Comparison of ENCODE assay signal across 8 cellular contexts in the genomic region with DNA sequence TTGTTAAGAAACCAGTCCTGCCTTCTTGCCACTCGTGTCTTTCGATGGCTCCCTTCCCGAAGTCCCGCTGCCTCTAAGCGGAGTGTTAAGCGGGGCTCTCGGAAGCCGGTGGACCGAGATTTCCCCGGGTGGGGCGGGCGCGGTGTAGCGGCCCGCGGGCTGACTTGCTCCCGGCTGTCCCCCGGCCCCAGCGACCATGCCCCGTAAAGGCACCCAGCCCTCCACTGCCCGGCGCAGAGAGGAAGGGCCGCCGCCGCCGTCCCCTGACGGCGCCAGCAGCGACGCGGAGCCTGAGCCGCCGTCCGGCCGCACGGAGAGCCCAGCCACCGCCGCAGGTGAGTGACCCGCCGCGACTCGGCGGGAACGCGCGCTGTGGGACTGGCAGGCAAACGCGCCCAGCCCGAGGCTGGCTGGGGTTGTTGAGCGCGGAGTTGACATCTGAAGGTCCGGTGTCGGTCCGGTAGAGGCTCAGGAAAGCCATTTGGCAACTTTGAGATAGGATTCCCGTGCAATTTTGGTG. TPM values are rescaled to one million over a fixed set of nuclear protein-coding genes. Genes with fewer than 3 reads are reported as not detected.
DNase-seq lines count a peak whose midpoint lies in the region; ATAC-seq and TF ChIP-seq lines count a peak whose summit lies in the region.

No MANE protein-coding gene starts in this region.

- H3K27me3 ChIP-seq in WERI-Rb-1 (ENCODE audit: insufficient read depth, low read depth, severe bottlenecking): no peaks in the 10 kb centered on the region
- H3K27me3 ChIP-seq in endocrine pancreas (ENCODE audit: control insufficient read depth, insufficient read depth, low read length): no peaks in the 10 kb centered on the region
- H3K27me3 ChIP-seq in mucosa of rectum (ENCODE audit: control insufficient read depth in 2 of 2, insufficient read depth in 2 of 2, low read length in 2 of 2): no peaks in the 10 kb centered on the region
- H3K27me3 ChIP-seq in thyroid gland: no peaks in the 10 kb centered on the region

- H3K27me3 Mint-ChIP-seq in CD14-positive monocyte (ENCODE audit: low read depth in 3 of 3): no peaks in the 10 kb centered on the region

- H3K27ac ChIP-seq in WERI-Rb-1 (peak overlapping the region; percentile 98), mucosa of rectum (ENCODE audit: low read depth in 2 of 2, low read length in 2 of 2) (peak overlapping the region; percentile 86 to 92), thyroid gland (peak overlapping the region; percentile 4 to 91 (median 86))

- peak overlapping the region; percentile 95 to 99 (median 98) for H3K27ac Mint-ChIP-seq in CD14-positive monocyte

- H3K36me3 ChIP-seq in WERI-Rb-1 (peaks cover 58% of the 10 kb centered on the region), endocrine pancreas (ENCODE audit: control insufficient read depth, insufficient read depth, low read length) (no peaks in the 10 kb centered on the region), mucosa of rectum (ENCODE audit: control insufficient read depth in 2 of 2, insufficient read depth in 2 of 2, low read length in 2 of 2) (peaks cover 0 to 2% of the 10 kb centered on the region in 2 donors), thyroid gland (no peaks in the 10 kb centered on the region)

- peak in 1 of 2 donors; percentile 15 for TF ChIP-seq POLR2A in thyroid gland (IDR thresholded peaks at IDR 0.05)

- DNase-seq in CD14-positive monocyte (ENCODE audit: low spot score) (peak; percentile 46), HEK293T (ENCODE audit: extremely low spot score) (peak; percentile 13), WERI-Rb-1 (peak; percentile 19), thyroid gland (peak; percentile 49 to 54), NCI-H446 (lab: John Stamatoyannopoulos, UW) (no peak)

- no peak for TF ChIP-seq CTCF in CD14-positive monocyte (IDR thresholded peaks at IDR 0.05)
- TF ChIP-seq CTCF in WERI-Rb-1 (IDR thresholded peaks at IDR 0.05; ENCODE audit: low read depth, low read length): no peak
- no peak for TF ChIP-seq CTCF in thyroid gland (IDR thresholded peaks at IDR 0.05)

- H3K4me3 ChIP-seq in WERI-Rb-1 (ENCODE audit: low read depth, low read length): peak overlapping the region; percentile 87
- H3K4me3 ChIP-seq in endocrine pancreas (ENCODE audit: control insufficient read depth, insufficient read depth, low read length): peak overlapping the region; percentile 95
- H3K4me3 ChIP-seq in mucosa of rectum (ENCODE audit: low read length in 2 of 2): peak overlapping the region; percentile 82 to 100
- peak overlapping the region; percentile 34 to 93 (median 79) for H3K4me3 ChIP-seq in thyroid gland (replicated peaks in 1 of 3)

- peaks cover 44% of the 10 kb centered on the region for H3K4me1 Mint-ChIP-seq in CD14-positive monocyte

- CTCF ChIA-PET in HEK293T (lab: Yijun Ruan, JAX): no interaction called here

- intact Hi-C loops in CD14-positive monocyte (cut with micrococcal nuclease) (loop anchor here in 1 of 2 donors (5.0 kb wide), 1 partner anchor 47 kb away; a partner anchor contains a TSS), thyroid gland (cut with DNase I) (no loop called here)

- H3K4me1 ChIP-seq in endocrine pancreas (ENCODE audit: control insufficient read depth, insufficient read depth, low read length) (peaks cover 13% of the 10 kb centered on the region), mucosa of rectum (ENCODE audit: control insufficient read depth in 2 of 2, insufficient read depth in 2 of 2, low read length in 2 of 2) (peaks cover 14 to 19% of the 10 kb centered on the region in 2 donors), thyroid gland (peaks cover 11 to 13% of the 10 kb centered on the region in 2 donors)

- peaks cover 0 to 3% of the 10 kb centered on the region in 2 donors for H3K36me3 Mint-ChIP-seq in CD14-positive monocyte

- H3K4me3 Mint-ChIP-seq in CD14-positive monocyte: peak overlapping the region; percentile 97 to 98

- H3K9me3 ChIP-seq in WERI-Rb-1 (ENCODE audit: severe bottlenecking): no peaks in the 10 kb centered on the region
- H3K9me3 ChIP-seq in endocrine pancreas (ENCODE audit: control insufficient read depth, low read length): no peaks in the 10 kb centered on the region
- no peaks in the 10 kb centered on the region for H3K9me3 ChIP-seq in mucosa of rectum (ENCODE audit: control insufficient read depth in 2 of 2, low read length in 2 of 2)
- no peaks in the 10 kb centered on the region for H3K9me3 ChIP-seq in thyroid gland

- no peak for ATAC-seq in HG02763 (IDR thresholded peaks at IDR 0.05; ENCODE audit: unreplicated experiment)

- H3K9ac ChIP-seq in endocrine pancreas (ENCODE audit: control insufficient read depth, insufficient read depth, low read length): peak overlapping the region; percentile 67
- H3K9ac ChIP-seq in mucosa of rectum (ENCODE audit: low read depth in 1 of 2, low read length in 2 of 2): peak overlapping the region; percentile 81 to 93

- WGBS in thyroid gland, 2 donors: 0% methylated on average over 11 of the region's 55 CpGs

- no peaks in the 10 kb centered on the region for H3K9me3 Mint-ChIP-seq in CD14-positive monocyte

- POLR2A ChIA-PET in HEK293T (lab: Yijun Ruan, JAX): interaction anchor here (1.3 kb wide), 2 partner anchors 10 to 175 kb away, joined by 3 to 4 read pairs; a partner anchor contains a TSS

TF ChIP-seq in HEK293T, 16 proteins besides CTCF, POLR2A, EP300 and RAD21:
- TF ChIP-seq HDGF (IDR thresholded peaks at IDR 0.05; ENCODE audit: borderline replicate concordance): no peak
- no peak for TF ChIP-seq BHLHE40 (IDR thresholded peaks at IDR 0.05; ENCODE audit: borderline replicate concordance)
- TF ChIP-seq ELF4 (IDR thresholded peaks at IDR 0.05): no peak
- no peak for TF ChIP-seq ARNT (IDR thresholded peaks at IDR 0.05)
- TF ChIP-seq FOXK2 (IDR thresholded peaks at IDR 0.05): no peak

RNA-seq across cellular contexts. Expression of a gene that starts 1.2 kb away (rescaled TPM):
- 10 to 100 TPM in 1 of 2 donors, 1 to 10 TPM in 1; 6.8 to 17.2 TPM for polyA plus RNA-seq in CD14-positive monocyte
- 10 to 100 TPM; 25.5 to 53.5 (median 40.7) TPM for total RNA-seq in thyroid gland

RNA-seq across cellular contexts. Expression of a gene that starts 1.7 kb away (rescaled TPM):
- 1 to 10 TPM; 1.3 to 1.4 TPM for polyA plus RNA-seq in CD14-positive monocyte
- 100 to 1,000 TPM in 1 of 4 donors, 10 to 100 TPM in 3; 43.8 to 111 (median 51.0) TPM for total RNA-seq in thyroid gland

RNA-seq across cellular contexts. Expression of a gene that starts 48.9 kb away (rescaled TPM):
- polyA plus RNA-seq in CD14-positive monocyte: 1 to 10 TPM; 4.2 TPM
- total RNA-seq in thyroid gland: 1 to 10 TPM; 3.3 to 5.6 (median 3.8) TPM

Comparison
In these comparisons a context has a peak if more than half of its experiments do, and no peak if none do; other contexts are left out.
1. DNase-seq: peak in CD14-positive monocyte (single experiment), HEK293T (single experiment), WERI-Rb-1 (single experiment) and thyroid gland (2 of 2); none in NCI-H446 (0 of 2).
2. Peak in every context shown above with its lines, with median percentiles within 50 percentile points of each other: H3K27ac ChIP-seq and H3K4me3 ChIP-seq.